Comparison of ENCODE assay signal across 1 cellular context in the genomic region with DNA sequence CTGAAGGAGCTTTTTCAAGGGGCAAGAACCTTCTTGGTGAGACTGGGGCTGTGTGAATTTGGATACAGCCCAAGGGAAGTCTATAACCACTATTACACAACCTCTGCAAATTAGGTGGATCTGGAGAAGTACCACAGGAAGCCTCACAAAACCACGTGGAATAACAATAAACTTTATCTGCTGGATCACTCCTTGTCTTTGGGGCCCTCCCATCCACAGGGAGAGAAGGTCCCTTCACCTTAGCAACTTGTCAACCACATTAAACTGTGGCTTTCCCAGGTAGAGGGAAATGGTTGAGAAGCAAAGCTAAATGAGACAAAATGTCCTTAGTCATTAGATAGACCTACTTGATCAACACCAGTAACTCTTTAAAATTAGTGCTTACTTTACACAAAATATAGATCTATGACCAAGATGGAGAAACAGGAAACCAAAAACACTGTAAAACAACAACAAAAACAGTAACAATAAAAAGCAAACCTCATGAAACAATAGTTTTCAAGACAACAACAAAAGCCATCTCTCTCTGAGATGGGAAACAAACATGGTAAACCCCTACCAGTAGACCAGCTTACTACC.
TF ChIP-seq lines count a peak whose summit lies in the region.

No MANE protein-coding gene starts in this region.

TF ChIP-seq in GM23338, 12 proteins besides CTCF, POLR2A, EP300 and RAD21 (continued from another document):
- TF ChIP-seq, protein P1, sequence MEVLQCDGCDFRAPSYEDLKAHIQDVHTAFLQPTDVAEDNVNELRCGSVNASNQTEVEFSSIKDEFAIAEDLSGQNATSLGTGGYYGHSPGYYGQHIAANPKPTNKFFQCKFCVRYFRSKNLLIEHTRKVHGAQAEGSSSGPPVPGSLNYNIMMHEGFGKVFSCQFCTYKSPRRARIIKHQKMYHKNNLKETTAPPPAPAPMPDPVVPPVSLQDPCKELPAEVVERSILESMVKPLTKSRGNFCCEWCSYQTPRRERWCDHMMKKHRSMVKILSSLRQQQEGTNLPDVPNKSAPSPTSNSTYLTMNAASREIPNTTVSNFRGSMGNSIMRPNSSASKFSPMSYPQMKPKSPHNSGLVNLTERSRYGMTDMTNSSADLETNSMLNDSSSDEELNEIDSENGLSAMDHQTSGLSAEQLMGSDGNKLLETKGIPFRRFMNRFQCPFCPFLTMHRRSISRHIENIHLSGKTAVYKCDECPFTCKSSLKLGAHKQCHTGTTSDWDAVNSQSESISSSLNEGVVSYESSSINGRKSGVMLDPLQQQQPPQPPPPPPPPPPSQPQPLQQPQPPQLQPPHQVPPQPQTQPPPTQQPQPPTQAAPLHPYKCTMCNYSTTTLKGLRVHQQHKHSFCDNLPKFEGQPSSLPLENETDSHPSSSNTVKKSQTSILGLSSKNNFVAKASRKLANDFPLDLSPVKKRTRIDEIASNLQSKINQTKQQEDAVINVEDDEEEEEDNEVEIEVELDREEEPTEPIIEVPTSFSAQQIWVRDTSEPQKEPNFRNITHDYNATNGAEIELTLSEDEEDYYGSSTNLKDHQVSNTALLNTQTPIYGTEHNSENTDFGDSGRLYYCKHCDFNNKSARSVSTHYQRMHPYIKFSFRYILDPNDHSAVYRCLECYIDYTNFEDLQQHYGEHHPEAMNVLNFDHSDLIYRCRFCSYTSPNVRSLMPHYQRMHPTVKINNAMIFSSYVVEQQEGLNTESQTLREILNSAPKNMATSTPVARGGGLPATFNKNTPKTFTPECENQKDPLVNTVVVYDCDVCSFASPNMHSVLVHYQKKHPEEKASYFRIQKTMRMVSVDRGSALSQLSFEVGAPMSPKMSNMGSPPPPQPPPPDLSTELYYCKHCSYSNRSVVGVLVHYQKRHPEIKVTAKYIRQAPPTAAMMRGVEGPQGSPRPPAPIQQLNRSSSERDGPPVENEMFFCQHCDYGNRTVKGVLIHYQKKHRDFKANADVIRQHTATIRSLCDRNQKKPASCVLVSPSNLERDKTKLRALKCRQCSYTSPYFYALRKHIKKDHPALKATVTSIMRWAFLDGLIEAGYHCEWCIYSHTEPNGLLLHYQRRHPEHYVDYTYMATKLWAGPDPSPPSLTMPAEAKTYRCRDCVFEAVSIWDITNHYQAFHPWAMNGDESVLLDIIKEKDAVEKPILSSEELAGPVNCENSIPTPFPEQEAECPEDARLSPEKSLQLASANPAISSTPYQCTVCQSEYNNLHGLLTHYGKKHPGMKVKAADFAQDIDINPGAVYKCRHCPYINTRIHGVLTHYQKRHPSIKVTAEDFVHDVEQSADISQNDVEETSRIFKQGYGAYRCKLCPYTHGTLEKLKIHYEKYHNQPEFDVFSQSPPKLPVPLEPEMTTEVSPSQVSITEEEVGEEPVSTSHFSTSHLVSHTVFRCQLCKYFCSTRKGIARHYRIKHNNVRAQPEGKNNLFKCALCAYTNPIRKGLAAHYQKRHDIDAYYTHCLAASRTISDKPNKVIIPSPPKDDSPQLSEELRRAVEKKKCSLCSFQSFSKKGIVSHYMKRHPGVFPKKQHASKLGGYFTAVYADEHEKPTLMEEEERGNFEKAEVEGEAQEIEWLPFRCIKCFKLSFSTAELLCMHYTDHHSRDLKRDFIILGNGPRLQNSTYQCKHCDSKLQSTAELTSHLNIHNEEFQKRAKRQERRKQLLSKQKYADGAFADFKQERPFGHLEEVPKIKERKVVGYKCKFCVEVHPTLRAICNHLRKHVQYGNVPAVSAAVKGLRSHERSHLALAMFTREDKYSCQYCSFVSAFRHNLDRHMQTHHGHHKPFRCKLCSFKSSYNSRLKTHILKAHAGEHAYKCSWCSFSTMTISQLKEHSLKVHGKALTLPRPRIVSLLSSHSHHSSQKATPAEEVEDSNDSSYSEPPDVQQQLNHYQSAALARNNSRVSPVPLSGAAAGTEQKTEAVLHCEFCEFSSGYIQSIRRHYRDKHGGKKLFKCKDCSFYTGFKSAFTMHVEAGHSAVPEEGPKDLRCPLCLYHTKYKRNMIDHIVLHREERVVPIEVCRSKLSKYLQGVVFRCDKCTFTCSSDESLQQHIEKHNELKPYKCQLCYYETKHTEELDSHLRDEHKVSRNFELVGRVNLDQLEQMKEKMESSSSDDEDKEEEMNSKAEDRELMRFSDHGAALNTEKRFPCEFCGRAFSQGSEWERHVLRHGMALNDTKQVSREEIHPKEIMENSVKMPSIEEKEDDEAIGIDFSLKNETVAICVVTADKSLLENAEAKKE (CRISPR knock-in tag; IDR thresholded peaks at IDR 0.05): no peak
- TF ChIP-seq, protein P2, sequence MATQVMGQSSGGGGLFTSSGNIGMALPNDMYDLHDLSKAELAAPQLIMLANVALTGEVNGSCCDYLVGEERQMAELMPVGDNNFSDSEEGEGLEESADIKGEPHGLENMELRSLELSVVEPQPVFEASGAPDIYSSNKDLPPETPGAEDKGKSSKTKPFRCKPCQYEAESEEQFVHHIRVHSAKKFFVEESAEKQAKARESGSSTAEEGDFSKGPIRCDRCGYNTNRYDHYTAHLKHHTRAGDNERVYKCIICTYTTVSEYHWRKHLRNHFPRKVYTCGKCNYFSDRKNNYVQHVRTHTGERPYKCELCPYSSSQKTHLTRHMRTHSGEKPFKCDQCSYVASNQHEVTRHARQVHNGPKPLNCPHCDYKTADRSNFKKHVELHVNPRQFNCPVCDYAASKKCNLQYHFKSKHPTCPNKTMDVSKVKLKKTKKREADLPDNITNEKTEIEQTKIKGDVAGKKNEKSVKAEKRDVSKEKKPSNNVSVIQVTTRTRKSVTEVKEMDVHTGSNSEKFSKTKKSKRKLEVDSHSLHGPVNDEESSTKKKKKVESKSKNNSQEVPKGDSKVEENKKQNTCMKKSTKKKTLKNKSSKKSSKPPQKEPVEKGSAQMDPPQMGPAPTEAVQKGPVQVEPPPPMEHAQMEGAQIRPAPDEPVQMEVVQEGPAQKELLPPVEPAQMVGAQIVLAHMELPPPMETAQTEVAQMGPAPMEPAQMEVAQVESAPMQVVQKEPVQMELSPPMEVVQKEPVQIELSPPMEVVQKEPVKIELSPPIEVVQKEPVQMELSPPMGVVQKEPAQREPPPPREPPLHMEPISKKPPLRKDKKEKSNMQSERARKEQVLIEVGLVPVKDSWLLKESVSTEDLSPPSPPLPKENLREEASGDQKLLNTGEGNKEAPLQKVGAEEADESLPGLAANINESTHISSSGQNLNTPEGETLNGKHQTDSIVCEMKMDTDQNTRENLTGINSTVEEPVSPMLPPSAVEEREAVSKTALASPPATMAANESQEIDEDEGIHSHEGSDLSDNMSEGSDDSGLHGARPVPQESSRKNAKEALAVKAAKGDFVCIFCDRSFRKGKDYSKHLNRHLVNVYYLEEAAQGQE (IDR thresholded peaks at IDR 0.05; ENCODE audit: unreplicated experiment): no peak
- TF ChIP-seq EZH2phosphoT487 (IDR thresholded peaks at IDR 0.05; ENCODE audit: unreplicated experiment): no peak
- TF ChIP-seq STAT1 (IDR thresholded peaks at IDR 0.05; ENCODE audit: unreplicated experiment): no peak
TF ChIP-seq in GM23338: peak in this region for 0.
